Comparison of ENCODE assay signal across 19 cellular contexts in genomic region chr17:77935121-77935571, GRCh38. TPM values are rescaled to one million over a fixed set of nuclear protein-coding genes. Genes with fewer than 3 reads are reported as not detected.
DNase-seq lines count a peak whose midpoint lies in the region; ATAC-seq, FAIRE-seq and TF ChIP-seq lines count a peak whose summit lies in the region.
"Had no signal": no experiment of that assay in that cellular context is flagged by ENCODE, and none has a peak within 500 bp of the region (broad histone marks: within the 10 kb centered on the region; RNA-seq: fewer than 3 reads in every experiment).

No MANE protein-coding gene starts in this region.

- H3K36me3 Mint-ChIP-seq in endodermal cell (ENCODE audit: low read depth) (no peaks in the 10 kb centered on the region), neural progenitor cell (no peaks in the 10 kb centered on the region)
- H3K36me3 Mint-ChIP-seq: memory B cell had no signal

- H3K27me3 Mint-ChIP-seq in endodermal cell (ENCODE audit: insufficient read depth): peaks cover 4% of the 10 kb centered on the region
- peaks cover 2% of the 10 kb centered on the region for H3K27me3 Mint-ChIP-seq in neural progenitor cell (ENCODE audit: insufficient read depth, low read depth)

- H3K4me1 ChIP-seq in endodermal cell (ENCODE audit: control insufficient read depth, insufficient read depth, low read length): peaks cover 6% of the 10 kb centered on the region
- peaks cover 31% of the 10 kb centered on the region for H3K4me1 ChIP-seq in neural progenitor cell
- no peaks in the 10 kb centered on the region for H3K4me1 ChIP-seq in kidney (ENCODE audit: control insufficient read depth in 1 of 2, insufficient read depth in 1 of 2, low read depth in 1 of 2, low read length in 2 of 2)
- H3K4me1 ChIP-seq: upper lobe of right lung had no signal

- H3K27ac Mint-ChIP-seq in endodermal cell (peak overlapping the region; percentile 94), neural progenitor cell (no peak overlapping the region)
- H3K27ac Mint-ChIP-seq: activated B cell treated with CpG ODN at 0.5 μM for 24 hours; memory B cell; stimulated activated naive CD8-positive, alpha-beta T cell treated with anti-CD3 and anti-CD28 coated beads, Interleukin-15, Interleukin-2, amounts not matched to agents 100 ng/mL and 50 ng/mL, for 24 hours had no signal

- peak overlapping the region; percentile 66 for H3K4me2 ChIP-seq in neural progenitor cell
- H3K4me2 ChIP-seq: BLaER1 treated with 17β-estradiol and CSF1 and Interleukin-3, amounts not matched to agents 10 nM and 100 nM had no signal

- intact Hi-C loops in kidney (cut with DNase I): no loop called here

- no peaks in the 10 kb centered on the region for H3K9me3 ChIP-seq in endodermal cell (ENCODE audit: control insufficient read depth, low read length)
- H3K9me3 ChIP-seq in neural progenitor cell (ENCODE audit: low read depth): no peaks in the 10 kb centered on the region
- no peaks in the 10 kb centered on the region for H3K9me3 ChIP-seq in kidney (ENCODE audit: control insufficient read depth in 1 of 2, low read length in 2 of 2)
- H3K9me3 ChIP-seq: BLaER1 treated with 17β-estradiol and CSF1 and Interleukin-3, amounts not matched to agents 10 nM and 100 nM; upper lobe of right lung had no signal

- peaks cover 28% of the 10 kb centered on the region for H3F3A ChIP-seq in neural progenitor cell (ENCODE audit: low read depth)

- H3K36me3 ChIP-seq in endodermal cell (ENCODE audit: control insufficient read depth, insufficient read depth, low read length) (no peaks in the 10 kb centered on the region), neural progenitor cell (no peaks in the 10 kb centered on the region), kidney (ENCODE audit: control insufficient read depth in 1 of 2, insufficient read depth in 2 of 2, low read length in 2 of 2) (no peaks in the 10 kb centered on the region)
- H3K36me3 ChIP-seq: BLaER1 treated with 17β-estradiol and CSF1 and Interleukin-3, amounts not matched to agents 10 nM and 100 nM; cardiac muscle cell; upper lobe of right lung had no signal

- 47 to 55% methylated on average over 11 of the region's 11 CpGs for WGBS in endodermal cell (ENCODE audit: insufficient coverage in 1 of 2, insufficient read length in 1 of 2), 2 experiments

- H4K20me1 ChIP-seq in neural progenitor cell (ENCODE audit: low read depth): no peaks in the 10 kb centered on the region

- no peak for FAIRE-seq in kidney (lab: Jason Lieb, UNC)
- FAIRE-seq: A204.1 had no signal

- H3K4me3 ChIP-seq in endodermal cell (ENCODE audit: low read length) (peak overlapping the region; percentile 24), neural progenitor cell (no peak overlapping the region), kidney (ENCODE audit: low read length in 2 of 2) (no peak overlapping the region)
- H3K4me3 ChIP-seq: BLaER1 treated with 17β-estradiol and CSF1 and Interleukin-3, amounts not matched to agents 10 nM and 100 nM; cardiac muscle cell; dorsolateral prefrontal cortex; upper lobe of right lung had no signal

- H3K9ac ChIP-seq in endodermal cell (ENCODE audit: extremely low read depth, low read length, poor library complexity, severe bottlenecking) (peak overlapping the region; percentile 11), neural progenitor cell (no peak overlapping the region), kidney (ENCODE audit: low read length in 2 of 2) (no peak overlapping the region)
- H3K9ac ChIP-seq: BLaER1 treated with 17β-estradiol and CSF1 and Interleukin-3, amounts not matched to agents 10 nM and 100 nM had no signal

- H3K27me3 ChIP-seq in endodermal cell (ENCODE audit: control insufficient read depth, insufficient read depth, low read length, poor library complexity, severe bottlenecking): no peaks in the 10 kb centered on the region
- no peaks in the 10 kb centered on the region for H3K27me3 ChIP-seq in neural progenitor cell
- H3K27me3 ChIP-seq: cardiac muscle cell, dorsolateral prefrontal cortex had no signal

- peak; percentile 9 for DNase-seq in NCI-H1105 treated with DMSO at 0.1 percent for 48 hours (lab: John Stamatoyannopoulos, UW)
- DNase-seq in NCI-H1105 (lab: John Stamatoyannopoulos, UW): no peak
- DNase-seq in NCI-H146 treated with DMSO at 0.1 percent for 48 hours (lab: John Stamatoyannopoulos, UW; ENCODE audit: unreplicated experiment): peak; percentile 54
- peak; percentile 62 for DNase-seq in endodermal cell
- DNase-seq in neural progenitor cell (ENCODE audit: low spot score): peak; percentile 46
- no peak for DNase-seq in kidney
- DNase-seq: activated B cell treated with CpG ODN at 0.5 μM for 24 hours, DMS53, dorsolateral prefrontal cortex, HCEC 1CT, upper lobe of right lung had no signal

- peak overlapping the region; percentile 38 for H3K4me3 Mint-ChIP-seq in endodermal cell
- H3K4me3 Mint-ChIP-seq in neural progenitor cell: no peak overlapping the region
- H3K4me3 Mint-ChIP-seq: activated B cell treated with CpG ODN at 0.5 μM for 24 hours; memory B cell; stimulated activated naive CD8-positive, alpha-beta T cell treated with anti-CD3 and anti-CD28 coated beads, Interleukin-15, Interleukin-2, amounts not matched to agents 100 ng/mL and 50 ng/mL, for 24 hours had no signal

- no peak overlapping the region for H3K27ac ChIP-seq in endodermal cell (ENCODE audit: low read depth, low read length)
- no peak overlapping the region for H3K27ac ChIP-seq in neural progenitor cell
- H3K27ac ChIP-seq in kidney (ENCODE audit: low read depth in 2 of 2, low read length in 2 of 2): no peak overlapping the region
- H3K27ac ChIP-seq: BLaER1 treated with 17β-estradiol and CSF1 and Interleukin-3, amounts not matched to agents 10 nM and 100 nM; cardiac muscle cell; dorsolateral prefrontal cortex; upper lobe of right lung had no signal

- H3K79me2 ChIP-seq in neural progenitor cell (ENCODE audit: low read depth): no peaks in the 10 kb centered on the region

- TF ChIP-seq CTCF in endodermal cell (conservative IDR thresholded peaks at IDR 0.05): no peak
- TF ChIP-seq CTCF in neural progenitor cell (IDR thresholded peaks at IDR 0.05): no peak
- TF ChIP-seq CTCF in kidney (IDR thresholded peaks at IDR 0.05; ENCODE audit: borderline replicate concordance, extremely low read depth, insufficient read depth): no peak

- peaks cover 46% of the 10 kb centered on the region for H3K4me1 Mint-ChIP-seq in endodermal cell
- peaks cover 29% of the 10 kb centered on the region for H3K4me1 Mint-ChIP-seq in neural progenitor cell

- H3K9me3 Mint-ChIP-seq in endodermal cell (no peaks in the 10 kb centered on the region), neural progenitor cell (no peaks in the 10 kb centered on the region)
- H3K9me3 Mint-ChIP-seq: activated B cell treated with CpG ODN at 0.5 μM for 24 hours; memory B cell; stimulated activated naive CD8-positive, alpha-beta T cell treated with anti-CD3 and anti-CD28 coated beads, Interleukin-15, Interleukin-2, amounts not matched to agents 100 ng/mL and 50 ng/mL, for 24 hours had no signal

- no peak for ATAC-seq in GM18868 (IDR thresholded peaks at IDR 0.05; ENCODE audit: unreplicated experiment)
- no peak for ATAC-seq in GM18858 (IDR thresholded peaks at IDR 0.05; ENCODE audit: unreplicated experiment)
- ATAC-seq: esophagus mucosa, upper lobe of right lung had no signal

- peak overlapping the region; percentile 82 for H2AFZ ChIP-seq in neural progenitor cell (replicated peaks)

RNA-seq across cellular contexts. Expression of gene TNRC6C, which starts 23.4 kb away (rescaled TPM):
- total RNA-seq in endodermal cell: 10 to 100 TPM; 22.4 to 40.2 TPM
- polyA plus RNA-seq in endodermal cell (2013, experiment 1 of 2): 10.8 TPM
- polyA plus RNA-seq in endodermal cell (2013, experiment 2 of 2): 10.1 TPM
- 11.4 and 14.9 TPM in 2 replicates for total RNA-seq in neural progenitor cell (ENCODE audit: low replicate concordance)
- 29.4 TPM for total RNA-seq in kidney
- 1.9 TPM for polyA plus RNA-seq in kidney (ENCODE audit: insufficient read depth, low read depth, low replicate concordance)

Comparison
In these comparisons a context has a peak if more than half of its experiments do, and no peak if none do; other contexts are left out.
1. DNase-seq: peak in NCI-H1105 treated with DMSO at 0.1 percent for 48 hours (single experiment), NCI-H146 treated with DMSO at 0.1 percent for 48 hours (single experiment), endodermal cell (single experiment) and neural progenitor cell (single experiment); none in NCI-H1105 (single experiment) and kidney (single experiment).